ENCODE assay signal across 23 cellular contexts in the genomic region with DNA sequence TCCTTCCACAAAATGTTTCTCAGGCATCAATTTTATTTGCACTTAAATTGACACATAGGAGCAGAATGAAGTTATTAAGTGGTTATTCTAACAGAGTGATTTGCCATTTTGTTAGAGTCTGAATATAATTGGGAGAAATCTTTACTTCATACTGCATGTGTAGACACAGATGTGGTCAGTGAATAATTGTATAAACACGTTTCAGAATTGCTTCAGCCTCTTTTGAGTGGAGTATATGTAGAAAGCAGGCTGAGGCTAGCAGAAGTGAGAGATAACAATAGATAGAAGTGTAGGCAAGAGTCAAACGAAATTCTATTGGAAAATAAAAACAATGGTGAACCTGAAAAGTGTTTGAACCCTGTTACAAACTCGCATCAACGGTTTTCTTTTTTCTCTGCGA.
A peak's percentile ranks its signal among the peaks of the same experiment; 100 is the strongest.
DNase-seq lines count a peak whose midpoint lies in the region; ATAC-seq and TF ChIP-seq lines count a peak whose summit lies in the region.
"Had no signal": no experiment of that assay in that cellular context is flagged by ENCODE, and none has a peak within 500 bp of the region (broad histone marks: within the 10 kb centered on the region; RNA-seq: fewer than 3 reads in every experiment).

No MANE protein-coding gene starts in this region.

- peak; percentile 53 for ATAC-seq in foreskin keratinocyte
- ATAC-seq: GM12878, HepG2, K562 had no signal

- POLR2A ChIA-PET in RWPE1 (lab: Yijun Ruan, JAX; ENCODE audit: low non-redundant PET): no interaction called here

- no peak overlapping the region for H3K4me3 ChIP-seq in epithelial cell of esophagus (ENCODE audit: low read length)
- H3K4me3 ChIP-seq: GM12878, K562 had no signal

- H3K27me3 ChIP-seq in foreskin keratinocyte: no peaks in the 10 kb centered on the region

- peak; percentile 37 for DNase-seq in RWPE1 (ENCODE audit: low spot score)
- peak; percentile 11 for DNase-seq in astrocyte of the hippocampus (ENCODE audit: low read depth, low spot score)
- DNase-seq in epithelial cell of esophagus (ENCODE audit: low read depth): peak; percentile 90
- peak; percentile 42 to 78 for DNase-seq in foreskin keratinocyte
- DNase-seq in superior temporal gyrus (ENCODE audit: extremely low spot score): no peak
- DNase-seq in putamen (ENCODE audit: low spot score): no peak
- no peak for DNase-seq in NCI-H1694 (lab: John Stamatoyannopoulos, UW)
- DNase-seq in midbrain (lab: John Stamatoyannopoulos, UW): no peak
- DNase-seq: CD4-positive, CD25-positive, alpha-beta regulatory T cell; COR-L47; DND-41; H9; HFFc6; NCI-H1092 treated with DMSO at 0.1 percent for 48 hours; NCI-H146; NCI-H2029 treated with DMSO at 0.1 percent for 48 hours; NCI-H524 treated with DMSO at 0.1 percent for 48 hours; NCI-H82; SHP77 treated with DMSO at 0.1 percent for 48 hours; SK-N-SH had no signal

- CTCF ChIA-PET in RWPE1 (lab: Yijun Ruan, JAX): no interaction called here

- H3K27ac ChIP-seq in RWPE1 (no peak overlapping the region), foreskin keratinocyte (no peak overlapping the region)

- H3K4me1 ChIP-seq in foreskin keratinocyte: no peaks in the 10 kb centered on the region

- TF ChIP-seq CTCF in RWPE1 (conservative IDR thresholded peaks at IDR 0.05; ENCODE audit: low read depth) (no peak), epithelial cell of esophagus (IDR thresholded peaks at IDR 0.05; ENCODE audit: insufficient read depth, low read depth, low read length, missing control alignments) (no peak), foreskin keratinocyte (conservative IDR thresholded peaks at IDR 0.05) (no peak)

Comparison
In these comparisons a context has a peak if more than half of its experiments do, and no peak if none do; other contexts are left out.
1. DNase-seq: peak in RWPE1 (single experiment), astrocyte of the hippocampus (single experiment), epithelial cell of esophagus (single experiment) and foreskin keratinocyte (2 of 2); none in superior temporal gyrus (single experiment), putamen (single experiment), NCI-H1694 (single experiment) and midbrain (single experiment).